Comparison of ENCODE assay signal across 8 cellular contexts in the genomic region with DNA sequence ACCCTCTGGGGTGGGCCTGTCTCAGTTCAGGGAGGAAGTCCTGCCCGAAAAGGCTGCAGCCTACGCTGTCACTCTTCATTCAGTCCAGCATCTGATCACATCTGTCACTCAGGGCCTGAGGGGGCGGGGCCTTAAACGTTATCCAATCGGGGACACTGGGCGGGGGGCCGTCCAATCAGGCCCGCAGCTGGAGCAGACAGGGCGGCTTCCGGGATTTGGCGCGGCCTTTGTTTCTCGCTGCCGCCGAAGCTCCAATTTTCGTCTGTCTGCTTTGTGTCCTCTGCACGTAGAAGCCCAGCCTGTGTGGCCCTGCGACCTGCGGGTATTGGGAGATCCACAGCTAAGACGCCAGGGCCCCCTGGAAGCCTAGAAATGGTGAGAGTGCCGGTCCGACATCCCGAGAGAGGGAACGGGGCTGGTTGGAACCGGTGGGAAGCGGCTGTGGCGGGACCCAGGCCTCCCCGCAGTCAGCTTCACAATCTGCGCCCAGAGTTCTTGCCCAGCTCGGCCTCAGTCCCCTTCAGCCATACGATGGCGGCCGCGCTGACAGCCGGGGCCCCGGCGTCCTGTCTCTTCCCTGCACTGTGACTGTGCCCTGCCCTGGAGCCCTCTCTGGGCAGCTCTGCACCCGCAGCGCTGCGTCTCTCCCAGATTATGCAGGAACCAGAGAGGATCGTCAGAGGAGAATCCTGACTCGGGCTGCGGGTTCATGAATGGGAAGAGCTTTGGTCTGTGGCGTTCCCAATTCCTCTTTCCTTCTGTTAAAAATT. TPM values are rescaled to one million over a fixed set of nuclear protein-coding genes. Genes with fewer than 3 reads are reported as not detected.
DNase-seq lines count a peak whose midpoint lies in the region; ATAC-seq and TF ChIP-seq lines count a peak whose summit lies in the region.

A gene (plus strand): TSS at position 224 of the 770 bp plus-strand sequence. CDS start 149 bp downstream, at position 373.

- TF ChIP-seq CTCF in 22Rv1 (IDR thresholded peaks at IDR 0.05): no peak
- no peak for TF ChIP-seq CTCF in IMR-90 (conservative IDR thresholded peaks at IDR 0.05; ENCODE audit: low read depth, low read length)

- H4K20me1 ChIP-seq in IMR-90 (ENCODE audit: insufficient read depth, low read length): no peaks in the 10 kb centered on the region

- no peak within 1 kb of the TSS for H4K91ac ChIP-seq in IMR-90 (ENCODE audit: insufficient read depth, low read depth, low read length)

- H2AFZ ChIP-seq in IMR-90 (replicated peaks; ENCODE audit: low read length, poor library complexity): peak within 1 kb of the TSS; percentile 96

- peak within 1 kb of the TSS; percentile 46 for H3K4me3 Mint-ChIP-seq in T-helper 1 cell treated with Interleukin-12 subunit alpha and Interleukin-12 subunit beta and Interleukin-4 antibody, amounts not matched to agents 30 μg/mL and 1 μg/mL, for 36 hours

- no peak within 1 kb of the TSS for H4K5ac ChIP-seq in IMR-90 (ENCODE audit: low read depth, low read length)

- no peak within 1 kb of the TSS for H2AK5ac ChIP-seq in IMR-90 (ENCODE audit: low read depth, low read length)

- dilution Hi-C loops in IMR-90 (cut with HindIII; ENCODE audit: low sequenced_read_pairs, unreplicated experiment): no loop called here

- no peak within 1 kb of the TSS for H3K4ac ChIP-seq in IMR-90 (ENCODE audit: low read depth, low read length)

- no peaks in the 10 kb centered on the region for H3K27me3 Mint-ChIP-seq in T-helper 1 cell treated with Interleukin-12 subunit alpha and Interleukin-12 subunit beta and Interleukin-4 antibody, amounts not matched to agents 30 μg/mL and 1 μg/mL, for 36 hours (ENCODE audit: low read depth)

- H3K56ac ChIP-seq in IMR-90 (ENCODE audit: extremely low read depth, insufficient read depth, low read length): peak within 1 kb of the TSS; percentile 67; the same call in 1 of the 2 replicates

- H3K14ac ChIP-seq in IMR-90 (replicated peaks; ENCODE audit: low read depth, low read length): 0 out of 2 replicates have a peak within 1 kb of the TSS, but pooled peaks have one; percentile 18

- H3K36me3 ChIP-seq in IMR-90 (ENCODE audit: control insufficient read depth, insufficient read depth, low read length) (no peaks in the 10 kb centered on the region), skeletal muscle tissue (ENCODE audit: control insufficient read depth in 3 of 3, insufficient read depth in 3 of 3, low read length in 3 of 3) (no peaks in the 10 kb centered on the region)

- no peaks in the 10 kb centered on the region for H3K4me1 Mint-ChIP-seq in T-helper 1 cell treated with Interleukin-12 subunit alpha and Interleukin-12 subunit beta and Interleukin-4 antibody, amounts not matched to agents 30 μg/mL and 1 μg/mL, for 36 hours (ENCODE audit: low read depth)

- H3K36me3 Mint-ChIP-seq in T-helper 1 cell treated with Interleukin-12 subunit alpha and Interleukin-12 subunit beta and Interleukin-4 antibody, amounts not matched to agents 30 μg/mL and 1 μg/mL, for 36 hours (ENCODE audit: low read depth): peaks cover 2% of the 10 kb centered on the region

- H3K9ac ChIP-seq in IMR-90 (ENCODE audit: low read depth, low read length) (peak within 1 kb of the TSS; percentile 78), skeletal muscle tissue (ENCODE audit: low read depth in 1 of 3, low read length in 3 of 3) (peak within 1 kb of the TSS in 2 of 3 donors; percentile 40 to 51)

- H3K27ac Mint-ChIP-seq in T-helper 1 cell treated with Interleukin-12 subunit alpha and Interleukin-12 subunit beta and Interleukin-4 antibody, amounts not matched to agents 30 μg/mL and 1 μg/mL, for 36 hours: no peak within 1 kb of the TSS

- TF ChIP-seq RAD21 in IMR-90 (IDR thresholded peaks at IDR 0.05; ENCODE audit: low read length): peak; percentile 6; the same call in 1 of the 2 replicates

- DNase-seq in GM19240 (ENCODE audit: insufficient read length, low spot score) (peak; percentile 19), IMR-90 (peak; percentile 68), brain pericyte (ENCODE audit: low read depth, low spot score) (peak; percentile 33), iPS-NIHi11 (ENCODE audit: low spot score) (peak; percentile 63), NCI-H187 (lab: John Stamatoyannopoulos, UW) (no peak)

- H2BK5ac ChIP-seq in IMR-90 (ENCODE audit: low read depth, low read length, poor library complexity, severe bottlenecking): no peak within 1 kb of the TSS

- CTCF ChIA-PET in IMR-90 (lab: Yijun Ruan, JAX): interaction anchor here (0.6 kb wide), 1 partner anchor 151 kb away, joined by 5 read pairs; no protein-coding TSS in a partner anchor

- H3K9me3 Mint-ChIP-seq in T-helper 1 cell treated with Interleukin-12 subunit alpha and Interleukin-12 subunit beta and Interleukin-4 antibody, amounts not matched to agents 30 μg/mL and 1 μg/mL, for 36 hours: peaks cover 44% of the 10 kb centered on the region

- no peaks in the 10 kb centered on the region for H3K27me3 ChIP-seq in IMR-90 (ENCODE audit: control insufficient read depth, insufficient read depth, low read length)
- no peaks in the 10 kb centered on the region for H3K27me3 ChIP-seq in skeletal muscle tissue (ENCODE audit: control insufficient read depth in 3 of 3, insufficient read depth in 3 of 3, low read length in 3 of 3)

- H3K27ac ChIP-seq in 22Rv1 (peak within 1 kb of the TSS; percentile 89), IMR-90 (ENCODE audit: insufficient read depth, low read length) (peak within 1 kb of the TSS; percentile 77; the same call in 1 of the 2 replicates), skeletal muscle tissue (ENCODE audit: low read depth, low read length) (no peak within 1 kb of the TSS)

- no peak within 1 kb of the TSS for H2BK120ac ChIP-seq in IMR-90 (ENCODE audit: low read depth, low read length)

- H3K9me1 ChIP-seq in IMR-90 (ENCODE audit: insufficient read depth, low read length): no peaks in the 10 kb centered on the region

- in situ Hi-C loops in IMR-90 (cut with MboI; ENCODE audit: low sequenced_read_pairs): no loop called here

- POLR2A ChIA-PET in IMR-90 (lab: Charles Lee; ENCODE audit: unreplicated experiment): no interaction called here

- peak within 1 kb of the TSS; percentile 23 for H2AK9ac ChIP-seq in IMR-90 (replicated peaks; ENCODE audit: low read depth, low read length, poor library complexity)

- H3K18ac ChIP-seq in IMR-90 (ENCODE audit: low read depth, low read length): no peak within 1 kb of the TSS

- no TSS peak for BruUV-seq in IMR-90 (replicated peaks; lab: Mats Ljungman, UMichigan)

- H4K8ac ChIP-seq in IMR-90 (ENCODE audit: low read depth in 2 of 2, low read length in 2 of 2): peak within 1 kb of the TSS; percentile 30 to 47; a peak in 2 of 4 replicates

- no peak within 1 kb of the TSS for H2BK15ac ChIP-seq in IMR-90 (ENCODE audit: low read depth, low read length)

- no peak for TF ChIP-seq POLR2A in IMR-90 (IDR thresholded peaks at IDR 0.05; ENCODE audit: low read depth, low read length)

- 0 out of 4 replicates have a peak, but pooled peaks cover 0 to 3% of the 10 kb centered on the region in 2 experiments for H3K79me1 ChIP-seq in IMR-90 (ENCODE audit: low read depth in 1 of 2, low read length in 2 of 2)

- peak within 1 kb of the TSS; percentile 95 for H3K4me3 ChIP-seq in IMR-90 (ENCODE audit: insufficient read depth, low read depth, low read length)
- H3K4me3 ChIP-seq in skeletal muscle tissue (ENCODE audit: low read length in 3 of 3): peak within 1 kb of the TSS; percentile 54 to 70 (median 70)

- intact Hi-C loops in IMR-90 (cut with micrococcal nuclease): loop anchor here (5.0 to 10.0 kb wide), 2 partner anchors 138 to 280 kb away; a partner anchor contains a TSS

- H3K4me2 ChIP-seq in IMR-90 (ENCODE audit: low read depth, low read length): peak within 1 kb of the TSS; percentile 82

- ATAC-seq in IMR-90 (ENCODE audit: low read depth): peak; percentile 98

- H2BK20ac ChIP-seq in IMR-90 (ENCODE audit: low read depth, low read length): no peak within 1 kb of the TSS

- no peaks in the 10 kb centered on the region for H3K4me1 ChIP-seq in IMR-90 (ENCODE audit: control insufficient read depth, insufficient read depth, low read length)
- H3K4me1 ChIP-seq in skeletal muscle tissue (ENCODE audit: control insufficient read depth in 3 of 3, insufficient read depth in 3 of 3, low read length in 3 of 3): peaks cover 0 to 5% (median 0%) of the 10 kb centered on the region in 3 donors

- H3K23ac ChIP-seq in IMR-90 (ENCODE audit: low read depth, low read length): no peak within 1 kb of the TSS

- whole genome bisulfite sequencing in IMR-90 (ENCODE audit: extremely low coverage in 2 of 2, insufficient read length in 1 of 2), 2 experiments: 0% methylated on average over 8 of the region's 44 CpGs; no CpG with 5 or more reads in 1 of the 2 experiments

- H3K9me3 ChIP-seq in IMR-90 (ENCODE audit: control insufficient read depth, insufficient read depth, low read length) (no peaks in the 10 kb centered on the region), skeletal muscle tissue (ENCODE audit: control insufficient read depth in 3 of 3, low read length in 3 of 3) (no peaks in the 10 kb centered on the region)

TF ChIP-seq in IMR-90, 13 proteins besides CTCF, POLR2A, EP300 and RAD21:
- TF ChIP-seq MXI1 (IDR thresholded peaks at IDR 0.05; ENCODE audit: borderline replicate concordance, low read depth, low read length) (0 out of 2 replicates have a peak, but pooled peaks have one; percentile 15), RFX5 (IDR thresholded peaks at IDR 0.05; ENCODE audit: low read depth, low read length) (no peak), RCOR1 (IDR thresholded peaks at IDR 0.05; ENCODE audit: insufficient replicate concordance, low read length) (no peak), MAFK (IDR thresholded peaks at IDR 0.05; ENCODE audit: low read depth, low read length) (no peak), NFE2L2 (IDR thresholded peaks at IDR 0.05; ENCODE audit: low read depth, low read length) (no peak), CEBPB (IDR thresholded peaks at IDR 0.05; ENCODE audit: low read depth, low read length) (no peak)

RNA-seq across cellular contexts. Expression of the gene that starts here (rescaled TPM):
- total RNA-seq in IMR-90 (2012; rRNA removed) (3.2 and 5.0 TPM in 2 replicates), skeletal muscle tissue (6.3 TPM)
- 0.39 and 0.43 TPM in 2 replicates for polyA plus RNA-seq in IMR-90 (2012; rRNA removed)
- polyA plus RNA-seq in IMR-90 (2012; cell fraction: cytosol; rRNA removed): 0.02 and 0.08 TPM in 2 replicates
- 0.07 and 1.2 TPM in 2 replicates for polyA plus RNA-seq in IMR-90 (2012; cell fraction: nucleus; rRNA removed; ENCODE audit: low replicate concordance)

Comparison
In these comparisons a context has a peak if more than half of its experiments do, and no peak if none do; other contexts are left out.
1. DNase-seq: peak in GM19240 (single experiment), IMR-90 (single experiment), brain pericyte (single experiment) and iPS-NIHi11 (single experiment); none in NCI-H187 (0 of 2).